ENCODE assay signal across 27 cellular contexts in the genomic region with DNA sequence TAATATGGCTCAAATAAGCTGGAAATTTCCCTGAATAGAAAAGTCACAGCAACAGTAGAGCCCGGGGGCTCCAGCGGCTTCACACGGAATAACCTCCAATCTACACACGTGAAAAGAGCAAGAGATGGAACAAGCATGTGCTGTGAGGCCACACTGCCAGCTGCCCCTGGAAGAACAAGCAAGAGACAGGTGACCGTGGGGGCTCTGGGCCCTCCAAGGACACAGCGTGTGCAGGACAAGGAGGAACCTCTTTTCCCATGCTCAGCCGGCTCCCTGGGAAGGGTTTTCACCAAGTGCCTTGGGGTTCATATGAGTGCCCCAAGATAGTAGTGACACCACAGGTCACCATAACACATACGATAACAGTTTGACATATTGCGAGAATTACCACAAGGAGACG.
"Had no signal": no experiment of that assay in that cellular context is flagged by ENCODE, and none has a peak within 500 bp of the region (broad histone marks: within the 10 kb centered on the region; RNA-seq: fewer than 3 reads in every experiment).

No MANE protein-coding gene starts in this region.

- H3K9me3 ChIP-seq: prostate gland had no signal

- H3K27me3 Mint-ChIP-seq: activated CD4-positive, alpha-beta memory T cell treated with anti-CD3 and anti-CD28 coated beads, Interleukin-2, amount 10 ng/mL, durations not matched to agents 7 days and 5 days; activated CD8-positive, alpha-beta memory T cell treated with anti-CD3 and anti-CD28 coated beads, Interleukin-2, amount 10 ng/mL, durations not matched to agents 7 days and 5 days; activated naive CD8-positive, alpha-beta T cell; activated T-cell treated with anti-CD3 and anti-CD28 coated beads, Interleukin-2, amount 50 U/mL, for 24 hours; stimulated activated memory B cell treated with anti-CD40 and anti-IgM and Interleukin-4, amounts not matched to agents 10 μg/mL and 1 μg/mL and 100 μg/mL, for 72 hours; T-cell had no signal

- H3K27me3 ChIP-seq: cardiac muscle cell, tibial nerve had no signal

- ATAC-seq: activated CD8-positive, alpha-beta memory T cell treated with anti-CD3 and anti-CD28 coated beads, Interleukin-2, amount 10 ng/mL, durations not matched to agents 7 days and 5 days; left lobe of liver; right cardiac atrium; SK-N-SH treated with all-trans-retinoic acid at 6 μM for 48 hours; stimulated activated memory B cell treated with anti-CD40 and anti-IgM and Interleukin-4, amounts not matched to agents 10 μg/mL and 1 μg/mL and 100 μg/mL, for 72 hours; T-cell had no signal

- H3K36me3 ChIP-seq: cardiac muscle cell, prostate gland had no signal

- H3K27ac ChIP-seq: cardiac muscle cell, prostate gland, tibial nerve had no signal

- DNase-seq: activated CD4-positive, alpha-beta memory T cell treated with anti-CD3 and anti-CD28 coated beads, Interleukin-2, amount 10 ng/mL, durations not matched to agents 7 days and 5 days; activated CD4-positive, alpha-beta T cell treated with anti-CD3 and anti-CD28 coated beads for 48 hours; activated CD4-positive, CD25-positive, alpha-beta regulatory T cell; activated CD8-positive, alpha-beta memory T cell treated with anti-CD3 and anti-CD28 coated beads, Interleukin-2, amount 10 ng/mL, durations not matched to agents 7 days and 5 days; activated T-cell treated with anti-CD3 and anti-CD28 coated beads, Interleukin-2, amount 50 U/mL, for 24 hours; amygdala; hypothalamus; islet precursor cell; mammary epithelial cell; SIG-M5; stimulated activated CD4-positive, alpha-beta T cell treated with anti-CD3 and anti-CD28 coated beads, Interleukin-4, amount 100 ng/mL, for 24 hours; substantia nigra; T-cell; T-helper 9 cell had no signal

- H3K4me1 ChIP-seq: prostate gland, tibial nerve had no signal

- H3K4me3 Mint-ChIP-seq: activated CD4-positive, alpha-beta memory T cell treated with anti-CD3 and anti-CD28 coated beads, Interleukin-2, amount 10 ng/mL, durations not matched to agents 7 days and 5 days; activated CD8-positive, alpha-beta memory T cell treated with anti-CD3 and anti-CD28 coated beads, Interleukin-2, amount 10 ng/mL, durations not matched to agents 7 days and 5 days; activated naive CD8-positive, alpha-beta T cell; activated T-cell treated with anti-CD3 and anti-CD28 coated beads, Interleukin-2, amount 50 U/mL, for 24 hours; stimulated activated memory B cell treated with anti-CD40 and anti-IgM and Interleukin-4, amounts not matched to agents 10 μg/mL and 1 μg/mL and 100 μg/mL, for 72 hours; T-cell had no signal

- H3K27ac Mint-ChIP-seq: activated CD4-positive, alpha-beta memory T cell treated with anti-CD3 and anti-CD28 coated beads, Interleukin-2, amount 10 ng/mL, durations not matched to agents 7 days and 5 days; activated CD8-positive, alpha-beta memory T cell treated with anti-CD3 and anti-CD28 coated beads, Interleukin-2, amount 10 ng/mL, durations not matched to agents 7 days and 5 days; activated naive CD8-positive, alpha-beta T cell; activated T-cell treated with anti-CD3 and anti-CD28 coated beads, Interleukin-2, amount 50 U/mL, for 24 hours; activated T-helper 2 cell treated with anti-CD3 and anti-CD28 coated beads, Interferon-gamma antibody, Interleukin-2, Interleukin-4, amounts not matched to agents 10 μg/mL and 5 μg/mL and 100 μg/mL, durations not matched to agents 14 hours and 24 hours and 36 hours; stimulated activated memory B cell treated with anti-CD40 and anti-IgM and Interleukin-4, amounts not matched to agents 10 μg/mL and 1 μg/mL and 100 μg/mL, for 72 hours; T-cell had no signal

- FAIRE-seq: colon, endometrium, frontal cortex had no signal

- H3K4me3 ChIP-seq: cardiac muscle cell, prostate gland, smooth muscle cell, tibial nerve had no signal

- H3K4me1 Mint-ChIP-seq: activated CD4-positive, alpha-beta memory T cell treated with anti-CD3 and anti-CD28 coated beads, Interleukin-2, amount 10 ng/mL, durations not matched to agents 7 days and 5 days; activated CD8-positive, alpha-beta memory T cell treated with anti-CD3 and anti-CD28 coated beads, Interleukin-2, amount 10 ng/mL, durations not matched to agents 7 days and 5 days; stimulated activated memory B cell treated with anti-CD40 and anti-IgM and Interleukin-4, amounts not matched to agents 10 μg/mL and 1 μg/mL and 100 μg/mL, for 72 hours; T-cell had no signal

- H3K4me2 ChIP-seq: smooth muscle cell had no signal
